In genomic region chr7:2680792-2681490, GRCh38 we compare ENCODE assay signal across 8 cellular contexts. TPM values are rescaled to one million over a fixed set of nuclear protein-coding genes. Genes with fewer than 3 reads are reported as not detected.
DNase-seq lines count a peak whose midpoint lies in the region; ATAC-seq, FAIRE-seq and TF ChIP-seq lines count a peak whose summit lies in the region.

No MANE protein-coding gene starts in this region.

- H3K4me3 Mint-ChIP-seq in Caco-2 (ENCODE audit: unreplicated experiment) = no peak overlapping the region

- no peak overlapping the region for H3K27ac Mint-ChIP-seq in Caco-2 (ENCODE audit: unreplicated experiment)

- peaks cover 5% of the 10 kb centered on the region for H3K27me3 Mint-ChIP-seq in Caco-2 (ENCODE audit: insufficient read depth, unreplicated experiment)

- WGBS in pancreas, 2 donors = 25 to 33% methylated on average over 27 of the region's 27 CpGs

- POLR2A ChIA-PET in Caco-2 (lab: Charles Lee) = no interaction called here

- DNase-seq in Caco-2 (peak; percentile 76 to 82), HL-60 (ENCODE audit: low read depth in 1 of 2, low spot score in 1 of 2) (peak; percentile 53 to 68), RPMI7951 (ENCODE audit: low read depth) (peak; percentile 79), Right ventricle myocardium inferior (ENCODE audit: missing footprints) (peak; percentile 91), pancreas (peak; percentile 66 to 92 (median 85)), upper lobe of right lung (peak; percentile 91)
- peak; percentile 52 for DNase-seq in activated naive CD4-positive, alpha-beta T cell treated with anti-CD3 and anti-CD28 coated beads, Interleukin-2, amount 50 U/mL, for 16 hours

- peaks cover 6% of the 10 kb centered on the region for H3K4me1 Mint-ChIP-seq in Caco-2 (ENCODE audit: low read depth, unreplicated experiment)

- intact Hi-C loops in Caco-2 (cut with micrococcal nuclease; ENCODE audit: unreplicated experiment) = loop anchor here (1.0 to 5.0 kb wide), 4 partner anchors 10 to 229 kb away; no protein-coding TSS in a partner anchor
- intact Hi-C loops in Right ventricle myocardium inferior (cut with DNase I) = loop anchor here (1.0 to 5.0 kb wide), 2 partner anchors 114 to 229 kb away; no protein-coding TSS in a partner anchor
- intact Hi-C loops in pancreas (cut with DNase I) = loop anchor here in 2 of 3 donors (10.0 kb wide), 2 partner anchors 206 to 226 kb away; partner anchors contain the start of gene GRIFIN (in 1 of the 2)
- intact Hi-C loops in upper lobe of right lung (cut with DNase I) = no loop called here

- no peaks in the 10 kb centered on the region for H3K27me3 ChIP-seq in Caco-2 (replicated peaks; ENCODE audit: control insufficient read depth, insufficient read depth, low read length)
- H3K27me3 ChIP-seq in HL-60 (ENCODE audit: insufficient read depth, poor library complexity, severe bottlenecking) = no peaks in the 10 kb centered on the region
- H3K27me3 ChIP-seq in pancreas = peaks cover 0 to 2% (median 0%) of the 10 kb centered on the region in 4 donors
- peaks cover 10% of the 10 kb centered on the region for H3K27me3 ChIP-seq in upper lobe of right lung

- no peaks in the 10 kb centered on the region for H3K9me3 ChIP-seq in Caco-2
- H3K9me3 ChIP-seq in pancreas = no peaks in the 10 kb centered on the region
- H3K9me3 ChIP-seq in upper lobe of right lung = no peaks in the 10 kb centered on the region

- ATAC-seq in Right ventricle myocardium inferior (peak; percentile 75), pancreas (peak; percentile 80 to 91 (median 85)), upper lobe of right lung (peak; percentile 89), GM18858 (IDR thresholded peaks at IDR 0.05; ENCODE audit: unreplicated experiment) (no peak)

- CTCF ChIA-PET in Caco-2 (lab: Charles Lee) = interaction anchor here (0.6 to 2.3 kb wide), 8 partner anchors 9 to 230 kb away, joined by 3 to 13 read pairs (median 3); no protein-coding TSS in a partner anchor

- peaks cover 4% of the 10 kb centered on the region for H3K36me3 Mint-ChIP-seq in Caco-2 (ENCODE audit: insufficient read depth, unreplicated experiment)

- H3K4me3 ChIP-seq in Caco-2 (ENCODE audit: low read depth, low read length) = no peak overlapping the region
- no peak overlapping the region for H3K4me3 ChIP-seq in HL-60 (replicated peaks; ENCODE audit: insufficient read depth, low read length)
- H3K4me3 ChIP-seq in pancreas = no peak overlapping the region
- no peak overlapping the region for H3K4me3 ChIP-seq in upper lobe of right lung

- no TSS peak for BruUV-seq in Caco-2 (replicated peaks; lab: Mats Ljungman, UMichigan)

- H3K36me3 ChIP-seq in Caco-2 (ENCODE audit: control insufficient read depth, insufficient read depth, low read length) (no peaks in the 10 kb centered on the region), pancreas (no peaks in the 10 kb centered on the region), upper lobe of right lung (no peaks in the 10 kb centered on the region)

- H3K27ac ChIP-seq in HL-60 (replicated peaks) = no peak overlapping the region
- no peak overlapping the region for H3K27ac ChIP-seq in pancreas
- no peak overlapping the region for H3K27ac ChIP-seq in upper lobe of right lung

- no peaks in the 10 kb centered on the region for H3K9me3 Mint-ChIP-seq in Caco-2 (ENCODE audit: unreplicated experiment)

- peak; percentile 81 for TF ChIP-seq CTCF in Caco-2 (IDR thresholded peaks at IDR 0.05; ENCODE audit: insufficient read depth in 1 of 2, low read depth in 1 of 2, low read length in 1 of 2, severe bottlenecking in 1 of 2, unreplicated experiment in 1 of 2)
- no peak for TF ChIP-seq CTCF in HL-60 (IDR thresholded peaks at IDR 0.05; ENCODE audit: insufficient read depth, low read length)
- peak; percentile 35 to 65 (median 55) for TF ChIP-seq CTCF in pancreas (IDR thresholded peaks at IDR 0.05)
- TF ChIP-seq CTCF in upper lobe of right lung (IDR thresholded peaks at IDR 0.05) = peak; percentile 71

- H3K4me1 ChIP-seq in Caco-2 (no peaks in the 10 kb centered on the region), pancreas (no peaks in the 10 kb centered on the region), upper lobe of right lung (no peaks in the 10 kb centered on the region)

- no peak for FAIRE-seq in pancreas (lab: Jason Lieb, UNC)

RNA-seq across cellular contexts. Expression of gene AMZ1, which starts 7.1 kb away (rescaled TPM):
- total RNA-seq in Caco-2 (2022) = 0.07 and 0.11 TPM in 2 replicates
- total RNA-seq in RPMI7951 (2014; rRNA removed; shearing (Covaris generic)) = 4.9 and 8.5 TPM in 2 replicates
- 0.05 TPM for total RNA-seq in Right ventricle myocardium inferior
- total RNA-seq in pancreas = under 1 TPM in 1 of 6 donors, not detected in 5; 0.19 TPM
- under 1 TPM; 0.04 to 0.05 TPM for polyA plus RNA-seq in pancreas
- total RNA-seq in upper lobe of right lung = 0.29 TPM

RNA-seq across cellular contexts. Expression of gene TTYH3, which starts 49.2 kb away (rescaled TPM):
- total RNA-seq in Caco-2 (2022) (57.3 and 58.6 TPM in 2 replicates), Right ventricle myocardium inferior (15.8 TPM), pancreas (10 to 100 TPM in 3 of 6 donors, 1 to 10 TPM in 3; 4.9 to 31.9 (median 8.4) TPM), upper lobe of right lung (48.8 TPM)
- total RNA-seq in RPMI7951 (2014; rRNA removed; shearing (Covaris generic)) = 20.5 and 34.9 TPM in 2 replicates
- polyA plus RNA-seq in pancreas = 10 to 100 TPM in 1 of 2 donors, 1 to 10 TPM in 1; 6.7 to 10.5 TPM
